In the genomic region with DNA sequence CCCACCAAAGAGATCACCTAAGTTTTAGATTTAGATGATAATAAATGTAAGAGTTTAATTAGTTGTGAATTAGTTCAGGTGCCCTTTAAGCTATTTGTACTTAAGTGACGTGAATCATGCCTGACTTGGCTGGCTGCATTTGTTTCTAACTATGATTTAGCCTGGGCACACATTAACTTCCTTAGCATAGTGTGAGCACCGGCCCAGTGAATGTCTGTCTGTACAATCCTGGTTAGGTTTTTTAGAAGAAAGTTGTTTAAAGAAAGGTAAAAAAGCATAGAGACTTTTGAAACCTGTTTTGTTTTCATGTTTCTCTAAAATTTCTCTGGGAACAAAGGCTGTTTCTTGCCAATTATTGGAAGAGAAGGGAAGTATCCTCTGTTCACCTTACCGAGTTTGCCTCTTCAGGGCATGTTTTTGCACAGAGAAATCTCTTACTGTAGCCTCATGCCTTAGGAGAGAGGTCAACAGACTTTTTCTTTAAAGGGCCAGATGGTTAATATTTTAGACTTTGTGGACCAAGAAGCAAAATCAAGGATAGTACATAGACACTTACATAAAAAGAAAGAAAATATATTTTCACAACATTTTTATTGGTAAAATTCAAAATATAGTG, we compare ENCODE assay signal across 10 cellular contexts. TPM values are rescaled to one million over a fixed set of nuclear protein-coding genes. Genes with fewer than 3 reads are reported as not detected.
A peak's percentile ranks its signal among the peaks of the same experiment; 100 is the strongest.
DNase-seq lines count a peak whose midpoint lies in the region; ATAC-seq and TF ChIP-seq lines count a peak whose summit lies in the region.
"Had no signal": no experiment of that assay in that cellular context is flagged by ENCODE, and none has a peak within 500 bp of the region (broad histone marks: within the 10 kb centered on the region; RNA-seq: fewer than 3 reads in every experiment).

No MANE protein-coding gene starts in this region.

- DNase-seq in PC-3 (peak; percentile 44), esophagus muscularis mucosa (ENCODE audit: extremely low spot score) (no peak), mesenchymal stem cell (no peak), type B pancreatic cell (ENCODE audit: extremely low spot score, unreplicated experiment) (no peak), CD1c-positive myeloid dendritic cell (ENCODE audit: extremely low spot score) (no peak)
- DNase-seq: activated naive CD8-positive, alpha-beta T cell treated with anti-CD3 and anti-CD28 coated beads for 36 hours; NCI-H1930; RPMI8226 had no signal

- no peaks in the 10 kb centered on the region for H3K79me2 ChIP-seq in PC-3 (ENCODE audit: low read length)

- no peak for TF ChIP-seq POLR2A in esophagus muscularis mucosa (IDR thresholded peaks at IDR 0.05; ENCODE audit: low read depth)

- H3K9me3 ChIP-seq in PC-3 (ENCODE audit: low read length), result no peaks in the 10 kb centered on the region
- H3K9me3 ChIP-seq in esophagus muscularis mucosa, result no peaks in the 10 kb centered on the region
- H3K9me3 ChIP-seq in mesenchymal stem cell (ENCODE audit: control insufficient read depth, low read length), result no peaks in the 10 kb centered on the region

- no peak overlapping the region for H3K14ac ChIP-seq in mesenchymal stem cell (ENCODE audit: low read length in 2 of 2)

- no peak overlapping the region for H3K4ac ChIP-seq in mesenchymal stem cell (ENCODE audit: low read depth in 1 of 2, low read length in 2 of 2)

- peaks cover 36% of the 10 kb centered on the region for H3K4me1 ChIP-seq in PC-3 (ENCODE audit: insufficient read depth, low read length)
- H3K4me1 ChIP-seq in esophagus muscularis mucosa, result peaks cover 12 to 30% (median 22%) of the 10 kb centered on the region in 4 donors
- peaks cover 6% of the 10 kb centered on the region for H3K4me1 ChIP-seq in mesenchymal stem cell (ENCODE audit: control insufficient read depth, insufficient read depth, low read depth, low read length)

- no peak for TF ChIP-seq EP300 in esophagus muscularis mucosa (IDR thresholded peaks at IDR 0.05)

- peak overlapping the region; percentile 66 for H3K27ac Mint-ChIP-seq in type B pancreatic cell
- H3K27ac Mint-ChIP-seq: activated naive CD8-positive, alpha-beta T cell treated with anti-CD3 and anti-CD28 coated beads for 36 hours had no signal

- no peak overlapping the region for H2BK15ac ChIP-seq in mesenchymal stem cell (ENCODE audit: low read depth, poor library complexity, severe bottlenecking)

- H4K8ac ChIP-seq in mesenchymal stem cell (ENCODE audit: low read length), result no peak overlapping the region

- no peak overlapping the region for H4K91ac ChIP-seq in mesenchymal stem cell (ENCODE audit: low read length)

- H3K36me3 ChIP-seq in PC-3 (ENCODE audit: low read depth, low read length) (no peaks in the 10 kb centered on the region), esophagus muscularis mucosa (no peaks in the 10 kb centered on the region), mesenchymal stem cell (ENCODE audit: control insufficient read depth in 1 of 2, insufficient read depth in 2 of 2, low read depth in 1 of 2, low read length in 2 of 2) (no peaks in the 10 kb centered on the region)

- no TSS peak for BruUV-seq in PC-3 (replicated peaks; lab: Mats Ljungman, UMichigan)

- H2BK5ac ChIP-seq in mesenchymal stem cell (ENCODE audit: low read depth, low read length, poor library complexity, severe bottlenecking), result no peak overlapping the region

- ATAC-seq in PC-3, result peak; percentile 61
- no peak for ATAC-seq in HG03354 (IDR thresholded peaks at IDR 0.05; ENCODE audit: poor library complexity, severe bottlenecking, unreplicated experiment)
- no peak for ATAC-seq in GM21786 (IDR thresholded peaks at IDR 0.05; ENCODE audit: unreplicated experiment)

- H3K4me1 Mint-ChIP-seq in type B pancreatic cell (ENCODE audit: unreplicated experiment), result peaks cover 22% of the 10 kb centered on the region
- H3K4me1 Mint-ChIP-seq: activated naive CD8-positive, alpha-beta T cell treated with anti-CD3 and anti-CD28 coated beads for 36 hours had no signal

- no peaks in the 10 kb centered on the region for H3K9me2 ChIP-seq in PC-3 (replicated peaks; ENCODE audit: low read length)

- 20% methylated on average over 3 of the region's 3 CpGs for WGBS in esophagus muscularis mucosa
- WGBS in mesenchymal stem cell, result 77% methylated on average over 3 of the region's 3 CpGs

- H3K27ac ChIP-seq in PC-3 (ENCODE audit: low read length) (peak overlapping the region; percentile 38; the same call in 1 of the 2 replicates), esophagus muscularis mucosa (replicated peaks in 1 of 4) (peak overlapping the region; percentile 57 to 73 (median 65)), mesenchymal stem cell (ENCODE audit: low read length, poor library complexity, severe bottlenecking) (peak overlapping the region; percentile 87)

- H3K4me2 ChIP-seq in PC-3 (ENCODE audit: low read length) (peak overlapping the region; percentile 47), mesenchymal stem cell (ENCODE audit: low read length, poor library complexity, severe bottlenecking) (no peak overlapping the region)

- peaks cover 3% of the 10 kb centered on the region for H3K27me3 Mint-ChIP-seq in type B pancreatic cell

- H4K20me1 ChIP-seq in PC-3 (ENCODE audit: low read length), result no peaks in the 10 kb centered on the region

- TF ChIP-seq CTCF in PC-3 (conservative IDR thresholded peaks at IDR 0.05; ENCODE audit: low read depth, low read length) (no peak), esophagus muscularis mucosa (IDR thresholded peaks at IDR 0.05) (no peak), type B pancreatic cell (conservative IDR thresholded peaks at IDR 0.05) (no peak)

- CTCF ChIA-PET in PC-3 (lab: Charles Lee), result no interaction called here

- H3F3A ChIP-seq in PC-3 (ENCODE audit: low read length, unreplicated experiment), result no peaks in the 10 kb centered on the region

- H2BK120ac ChIP-seq in mesenchymal stem cell (ENCODE audit: low read depth, low read length), result no peak overlapping the region

- no peak overlapping the region for H3K23ac ChIP-seq in mesenchymal stem cell (ENCODE audit: low read length in 2 of 2)

- H3K9me3 Mint-ChIP-seq in type B pancreatic cell, result no peaks in the 10 kb centered on the region
- H3K9me3 Mint-ChIP-seq: activated naive CD8-positive, alpha-beta T cell treated with anti-CD3 and anti-CD28 coated beads for 36 hours had no signal

- H2AFZ ChIP-seq in PC-3 (ENCODE audit: low read length) (peak overlapping the region; percentile 85), mesenchymal stem cell (ENCODE audit: low read depth, low read length) (no peak overlapping the region)

- no peak overlapping the region for H3K4me3 Mint-ChIP-seq in type B pancreatic cell
- H3K4me3 Mint-ChIP-seq: activated naive CD8-positive, alpha-beta T cell treated with anti-CD3 and anti-CD28 coated beads for 36 hours had no signal

- H3K4me3 ChIP-seq in PC-3 (ENCODE audit: low read length) (no peak overlapping the region), esophagus muscularis mucosa (no peak overlapping the region), mesenchymal stem cell (ENCODE audit: insufficient read depth in 1 of 2, low read depth in 1 of 2, low read length in 2 of 2) (no peak overlapping the region)

- H3K36me3 Mint-ChIP-seq in type B pancreatic cell, result no peaks in the 10 kb centered on the region
- H3K36me3 Mint-ChIP-seq: activated naive CD8-positive, alpha-beta T cell treated with anti-CD3 and anti-CD28 coated beads for 36 hours had no signal

- H3K27me3 ChIP-seq in PC-3 (ENCODE audit: low read length) (no peaks in the 10 kb centered on the region), esophagus muscularis mucosa (no peaks in the 10 kb centered on the region), mesenchymal stem cell (ENCODE audit: control insufficient read depth in 1 of 2, insufficient read depth in 1 of 2, low read length in 2 of 2) (peaks cover 0 to 12% of the 10 kb centered on the region in 2 experiments)

- intact Hi-C loops in PC-3 (cut with micrococcal nuclease), result no loop called here
- intact Hi-C loops in esophagus muscularis mucosa (cut with DNase I), result no loop called here

- H3K9ac ChIP-seq in PC-3 (ENCODE audit: low read length), result 0 out of 2 replicates have a peak overlapping the region, but pooled peaks have one; percentile 6
- peak overlapping the region; percentile 65 for H3K9ac ChIP-seq in mesenchymal stem cell (ENCODE audit: low read length)

- H3K79me1 ChIP-seq in mesenchymal stem cell (replicated peaks; ENCODE audit: low read length, poor library complexity, severe bottlenecking), result no peaks in the 10 kb centered on the region

- POLR2A ChIA-PET in PC-3 (lab: Charles Lee; ENCODE audit: unreplicated experiment), result interaction anchor here (0.5 kb wide), 1 partner anchor 103 kb away, joined by 4 read pairs; no protein-coding TSS in a partner anchor

- no peak overlapping the region for H3K18ac ChIP-seq in mesenchymal stem cell (ENCODE audit: low read depth in 1 of 2, low read length in 2 of 2)

- no peak overlapping the region for H2BK12ac ChIP-seq in mesenchymal stem cell (ENCODE audit: low read length in 2 of 2)

- H2AK5ac ChIP-seq in mesenchymal stem cell (ENCODE audit: low read length, severe bottlenecking), result no peak overlapping the region

RNA-seq across cellular contexts. Expression of a gene that starts 42.9 kb away (rescaled TPM):
- total RNA-seq in PC-3 (2014; rRNA removed) (109 and 118 TPM in 2 replicates), esophagus muscularis mucosa (10 to 100 TPM; 12.0 to 27.2 (median 15.7) TPM), type B pancreatic cell (ENCODE audit: low replicate concordance) (34.2 and 49.1 TPM in 2 replicates)
- 0.19 TPM for polyA plus RNA-seq in mesenchymal stem cell (2013, experiment 1 of 2)
- 0.38 TPM for polyA plus RNA-seq in mesenchymal stem cell (2013, experiment 2 of 2)
